Comparison of ENCODE assay signal across 8 cellular contexts in genomic region chr19:1269478-1270167, GRCh38. TPM values are rescaled to one million over a fixed set of nuclear protein-coding genes. Genes with fewer than 3 reads are reported as not detected.
DNase-seq lines count a peak whose midpoint lies in the region; ATAC-seq, FAIRE-seq and TF ChIP-seq lines count a peak whose summit lies in the region.

No MANE protein-coding gene starts in this region.

- peaks cover 59% of the 10 kb centered on the region for H3F3A ChIP-seq in DOHH2 (ENCODE audit: control insufficient read depth, insufficient read depth)

- H3K36me3 ChIP-seq in DOHH2 (ENCODE audit: control insufficient read depth, low read length) (peaks cover 51% of the 10 kb centered on the region), RWPE2 (ENCODE audit: low read depth) (peaks cover 48% of the 10 kb centered on the region), neuron (ENCODE audit: insufficient read depth, low read length) (peaks cover 45% of the 10 kb centered on the region), thoracic aorta (peaks cover 35% of the 10 kb centered on the region)

- TF ChIP-seq CTCF in DOHH2 (IDR thresholded peaks at IDR 0.05; ENCODE audit: low read depth, low read length, poor library complexity, severe bottlenecking) (no peak), RWPE2 (IDR thresholded peaks at IDR 0.05; ENCODE audit: poor library complexity, severe bottlenecking) (no peak), thoracic aorta (IDR thresholded peaks at IDR 0.05) (no peak)

- H3K9me2 ChIP-seq in DOHH2 (replicated peaks; ENCODE audit: control insufficient read depth, low read length), result no peaks in the 10 kb centered on the region

- H3K27me3 ChIP-seq in DOHH2 (ENCODE audit: control insufficient read depth, low read length) (no peaks in the 10 kb centered on the region; the same call in 1 of the 2 replicates), RWPE2 (ENCODE audit: insufficient read depth, poor library complexity, severe bottlenecking) (no peaks in the 10 kb centered on the region), neuron (ENCODE audit: insufficient read depth, low read length) (no peaks in the 10 kb centered on the region), thoracic aorta (replicated peaks; ENCODE audit: insufficient read depth) (no peaks in the 10 kb centered on the region)

- FAIRE-seq in frontal cortex (lab: Jason Lieb, UNC), result no peak

- H3K9me3 ChIP-seq in DOHH2 (ENCODE audit: control insufficient read depth, insufficient read depth, low read length), result no peaks in the 10 kb centered on the region
- no peaks in the 10 kb centered on the region for H3K9me3 ChIP-seq in RWPE2 (ENCODE audit: severe bottlenecking)
- no peaks in the 10 kb centered on the region for H3K9me3 ChIP-seq in neuron (ENCODE audit: low read length)
- H3K9me3 ChIP-seq in thoracic aorta, result no peaks in the 10 kb centered on the region

- ATAC-seq in GM21619 (IDR thresholded peaks at IDR 0.05; ENCODE audit: unreplicated experiment) (peak; percentile 15), RWPE2 (ENCODE audit: low read depth) (peak; percentile 2; the same call in 2 of the 3 replicates), thoracic aorta (ENCODE audit: insufficient number of reproducible peaks, low FRiP score, low read depth) (peak; percentile 38)

- H3K27ac ChIP-seq in DOHH2 (ENCODE audit: low read depth, low read length), result peak overlapping the region; percentile 77
- H3K27ac ChIP-seq in RWPE2 (ENCODE audit: poor library complexity, severe bottlenecking), result peak overlapping the region; percentile 97
- H3K27ac ChIP-seq in thoracic aorta, result peak overlapping the region; percentile 97 to 99

- peaks cover 19% of the 10 kb centered on the region for H4K20me1 ChIP-seq in DOHH2 (ENCODE audit: control insufficient read depth, insufficient read depth, low read depth, low read length)

- H3K4me1 ChIP-seq in DOHH2 (ENCODE audit: control insufficient read depth, low read length), result peaks cover 83% of the 10 kb centered on the region
- H3K4me1 ChIP-seq in RWPE2 (ENCODE audit: insufficient read depth, poor library complexity, severe bottlenecking), result peaks cover 11% of the 10 kb centered on the region
- peaks cover 75% of the 10 kb centered on the region for H3K4me1 ChIP-seq in neuron (ENCODE audit: insufficient read depth, low read length)
- H3K4me1 ChIP-seq in thoracic aorta (ENCODE audit: control insufficient read depth in 1 of 2, low read depth in 2 of 2), result peaks cover 56 to 89% of the 10 kb centered on the region in 2 donors

- H3K4me3 ChIP-seq in DOHH2 (ENCODE audit: low read length), result peak overlapping the region; percentile 97
- H3K4me3 ChIP-seq in RWPE2 (ENCODE audit: severe bottlenecking), result peak overlapping the region; percentile 82
- H3K4me3 ChIP-seq in neuron (ENCODE audit: low read length), result peak overlapping the region; percentile 74
- peak overlapping the region; percentile 84 for H3K4me3 ChIP-seq in thoracic aorta

- in situ Hi-C loops in KBM-7 (cut with MboI; ENCODE audit: low pct_unique_long_range_greater_than_20kb, low sequenced_read_pairs), result no loop called here

- peaks cover 56% of the 10 kb centered on the region for H3K79me2 ChIP-seq in DOHH2 (ENCODE audit: control insufficient read depth, low read length)

- H2AFZ ChIP-seq in neuron (ENCODE audit: low read depth, low read length), result no peak overlapping the region

- H3K4me2 ChIP-seq in DOHH2 (ENCODE audit: low read length), result peak overlapping the region; percentile 99

- DNase-seq in KBM-7, result peak; percentile 76
- no peak for DNase-seq in RWPE2 (ENCODE audit: low spot score)
- peak; percentile 72 to 82 (median 79) for DNase-seq in activated naive CD4-positive, alpha-beta T cell (lab: John Stamatoyannopoulos, UW)
- peak; percentile 78 to 88 for DNase-seq in frontal cortex (ENCODE audit: low spot score in 2 of 2)
- DNase-seq in thoracic aorta (ENCODE audit: low spot score), result peak; percentile 87

RNA-seq across cellular contexts. Expression of gene CIRBP, which starts 0.5 kb away (rescaled TPM):
- 573 TPM for total RNA-seq in frontal cortex
- total RNA-seq in thoracic aorta, result 100 to 1,000 TPM; 492 to 644 TPM

RNA-seq across cellular contexts. Expression of gene FAM174C, which starts 5.7 kb away (rescaled TPM):
- total RNA-seq in frontal cortex (8.6 TPM), thoracic aorta (10 to 100 TPM; 18.8 to 40.8 TPM)

RNA-seq across cellular contexts. Expression of gene EFNA2, which starts 16.1 kb away (rescaled TPM):
- total RNA-seq in frontal cortex (13.0 TPM), thoracic aorta (not detected)

RNA-seq across cellular contexts. Expression of gene MIDN, which starts 21.2 kb away (rescaled TPM):
- total RNA-seq in frontal cortex (14.3 TPM), thoracic aorta (100 to 1,000 TPM in 1 of 2 donors, 10 to 100 TPM in 1; 80.1 to 124 TPM)

RNA-seq across cellular contexts. Expression of gene ATP5F1D, which starts 28.1 kb away (rescaled TPM):
- total RNA-seq in frontal cortex (11.0 TPM), thoracic aorta (10 to 100 TPM; 40.4 to 45.1 TPM)

Comparison
In these comparisons a context has a peak if more than half of its experiments do, and no peak if none do; other contexts are left out.
1. RNA of gene EFNA2, which starts 16.1 kb away (total RNA-seq): 13.0 TPM in frontal cortex (single experiment); not detected in thoracic aorta; every median in the first group is over 10 times any median in the second.
2. Peak in every context shown above with its lines, with median percentiles within 50 percentile points of each other: H3K27ac ChIP-seq, H3K4me3 ChIP-seq and ATAC-seq.